ENCODE assay signal across 16 cellular contexts in the genomic region with DNA sequence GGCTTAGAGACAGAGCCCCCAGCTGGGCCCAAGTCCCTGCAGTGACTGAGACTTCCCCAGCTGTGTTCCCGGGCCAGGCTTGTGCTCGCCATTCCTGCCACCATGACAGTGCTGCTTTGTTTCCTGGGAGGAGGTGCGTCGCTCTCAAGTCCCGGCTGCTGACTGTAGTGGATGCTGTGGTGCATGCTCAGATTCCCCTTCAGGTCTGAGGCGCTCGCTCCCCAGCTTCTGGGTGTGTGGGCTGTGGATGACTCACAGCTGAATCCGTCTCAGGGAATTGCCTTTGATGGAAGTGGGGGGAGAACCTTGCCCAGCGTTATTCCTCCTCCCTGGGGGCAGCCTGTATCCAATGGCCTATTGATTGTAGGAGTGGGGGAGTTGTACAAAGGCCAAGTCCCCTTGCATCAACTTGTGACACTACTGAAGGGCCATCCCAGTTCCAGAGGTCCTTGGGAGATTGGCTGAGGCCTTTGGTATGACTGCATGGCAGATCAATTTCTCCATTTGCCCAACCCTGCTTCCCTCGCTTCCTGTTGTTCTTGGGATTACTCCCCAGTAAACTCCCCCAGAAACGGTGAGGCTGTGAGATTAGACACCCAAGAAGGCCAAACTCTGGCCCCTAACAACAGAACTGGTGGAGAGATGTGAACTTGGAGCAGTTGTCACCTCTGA. TPM values are rescaled to one million over a fixed set of nuclear protein-coding genes. Genes with fewer than 3 reads are reported as not detected.
DNase-seq lines count a peak whose midpoint lies in the region; ATAC-seq, FAIRE-seq and TF ChIP-seq lines count a peak whose summit lies in the region.
"Had no signal": no experiment of that assay in that cellular context is flagged by ENCODE, and none has a peak within 500 bp of the region (broad histone marks: within the 10 kb centered on the region; RNA-seq: fewer than 3 reads in every experiment).

No MANE protein-coding gene starts in this region.

- TF ChIP-seq RAD21 in HepG2 (CRISPR knock-in tag; IDR thresholded peaks at IDR 0.05) = no peak

- CTCF ChIA-PET in HepG2 (lab: Yijun Ruan, JAX; ENCODE audit: low intra/inter-chr PET ratio, low total read pairs) = no interaction called here

- no peak overlapping the region for H3K4me2 ChIP-seq in HepG2 (ENCODE audit: low read depth, low read length)

- H3K27ac ChIP-seq in HepG2 (ENCODE audit: extremely low read length, insufficient read depth, low read length) (no peak overlapping the region), right lobe of liver (no peak overlapping the region)
- H3K27ac ChIP-seq: body of pancreas had no signal

- DNase-seq in HepG2 (ENCODE audit: low spot score) (no peak), right lobe of liver (no peak), amniotic epithelial cell (ENCODE audit: low read depth) (peak; percentile 58), urothelium cell line (ENCODE audit: low spot score) (peak; percentile 93), NCI-H1417 (lab: John Stamatoyannopoulos, UW) (no peak), NCI-H82 treated with DMSO at 0.1 percent for 48 hours (lab: John Stamatoyannopoulos, UW; ENCODE audit: unreplicated experiment) (no peak)
- DNase-seq: 8988T, body of pancreas, KG1, NCI-H526, T-helper 1 cell had no signal

- no peak overlapping the region for H3K9ac ChIP-seq in HepG2 (ENCODE audit: insufficient read depth, low read depth, low read length)
- no peak overlapping the region for H3K9ac ChIP-seq in iPS-15b (ENCODE audit: low read depth, low read length)

- no peaks in the 10 kb centered on the region for H3K79me2 ChIP-seq in HepG2 (ENCODE audit: insufficient read depth, low read length)

- H3K27me3 ChIP-seq in HepG2 (ENCODE audit: control insufficient read depth in 1 of 2, insufficient read depth in 2 of 2, low read length in 2 of 2) = no peaks in the 10 kb centered on the region; a peak in 2 of 5 replicates
- no peaks in the 10 kb centered on the region for H3K27me3 ChIP-seq in right lobe of liver
- H3K27me3 ChIP-seq in iPS-15b (ENCODE audit: control insufficient read depth, insufficient read depth, low read length) = peaks cover 14% of the 10 kb centered on the region
- H3K27me3 ChIP-seq: body of pancreas had no signal

- H3K36me3 ChIP-seq in HepG2 (replicated peaks in 1 of 2; ENCODE audit: control insufficient read depth in 1 of 2, insufficient read depth in 2 of 2, low read length in 2 of 2) = no peaks in the 10 kb centered on the region
- no peaks in the 10 kb centered on the region for H3K36me3 ChIP-seq in right lobe of liver
- no peaks in the 10 kb centered on the region for H3K36me3 ChIP-seq in iPS-15b (ENCODE audit: control insufficient read depth, insufficient read depth, low read length)

- POLR2A ChIA-PET in HepG2 (lab: Yijun Ruan, JAX) = no interaction called here

- intact Hi-C loops in HepG2 (cut with micrococcal nuclease; ENCODE audit: unreplicated experiment) (no loop called here), right lobe of liver (cut with DNase I) (no loop called here)

- in situ Hi-C loops in HepG2 (cut with HindIII; ENCODE audit: extremely low pct_ligation_motif_present, low pct_unique_long_range_greater_than_20kb) = no loop called here

- H3K9me3 ChIP-seq in HepG2 (ENCODE audit: low read length) (no peaks in the 10 kb centered on the region), right lobe of liver (no peaks in the 10 kb centered on the region), iPS-15b (ENCODE audit: control insufficient read depth, insufficient read depth, low read length) (no peaks in the 10 kb centered on the region)
- H3K9me3 ChIP-seq: body of pancreas had no signal

- ATAC-seq in HepG2 (peak; percentile 37; the same call in 1 of the 3 replicates), right lobe of liver (no peak), HG03354 (IDR thresholded peaks at IDR 0.05; ENCODE audit: poor library complexity, severe bottlenecking, unreplicated experiment) (no peak)
- ATAC-seq: body of pancreas; stimulated activated memory B cell treated with anti-CD40 and anti-IgM and Interleukin-4, amounts not matched to agents 10 μg/mL and 1 μg/mL and 100 μg/mL, for 72 hours had no signal

- TF ChIP-seq EP300 in HepG2 (IDR thresholded peaks at IDR 0.05; ENCODE audit: low read depth in 2 of 2, low read length in 2 of 2) (no peak), HepG2 (CRISPR knock-in tag; IDR thresholded peaks at IDR 0.05; ENCODE audit: borderline replicate concordance) (no peak)

- FAIRE-seq in HepG2 (lab: Jason Lieb, UNC) (no peak), urothelium cell line (lab: Jason Lieb, UNC) (peak; percentile 66)
- FAIRE-seq: frontal cortex, G401.6 had no signal

- BruUV-seq in HepG2 (replicated peaks; lab: Mats Ljungman, UMichigan) = no TSS peak

- WGBS in HepG2 (ENCODE audit: low lambda C conversion rate) = 15% methylated on average over 5 of the region's 11 CpGs
- WGBS in right lobe of liver (ENCODE audit: insufficient coverage, low coverage, low lambda C conversion rate, missing lambda C conversion rate) = 38% methylated on average over 2 of the region's 11 CpGs

- no peak overlapping the region for H3K4me3 ChIP-seq in HepG2 (replicated peaks in 1 of 3; ENCODE audit: insufficient read depth in 1 of 3, low read depth in 2 of 3, low read length in 3 of 3)
- no peak overlapping the region for H3K4me3 ChIP-seq in right lobe of liver
- peak overlapping the region; percentile 46 for H3K4me3 ChIP-seq in iPS-15b (ENCODE audit: low read depth, low read length)
- H3K4me3 ChIP-seq: body of pancreas had no signal

- no peaks in the 10 kb centered on the region for H4K20me1 ChIP-seq in HepG2 (ENCODE audit: insufficient read depth, low read length)

- H3K4me1 ChIP-seq in HepG2 (ENCODE audit: insufficient read depth, low read length) = no peaks in the 10 kb centered on the region
- H3K4me1 ChIP-seq in right lobe of liver = no peaks in the 10 kb centered on the region
- H3K4me1 ChIP-seq in iPS-15b (ENCODE audit: control insufficient read depth, insufficient read depth, low read length) = peaks cover 9% of the 10 kb centered on the region

- no peak for TF ChIP-seq CTCF in HepG2 (CRISPR knock-in tag; IDR thresholded peaks at IDR 0.05)
- no peak for TF ChIP-seq CTCF in right lobe of liver (IDR thresholded peaks at IDR 0.05)

- no peak overlapping the region for H2AFZ ChIP-seq in HepG2 (ENCODE audit: low read length)

- no peak for TF ChIP-seq POLR2A in HepG2 (IDR thresholded peaks at IDR 0.05; ENCODE audit: insufficient read depth in 1 of 2, low read depth in 2 of 2, low read length in 2 of 2)
- no peak for TF ChIP-seq POLR2A in right lobe of liver (IDR thresholded peaks at IDR 0.05)

RNA-seq across cellular contexts. Expression of a gene that starts 17.8 kb away (rescaled TPM):
- total RNA-seq in HepG2 (2016; rRNA removed; fragmentation: Illumina TruSeq; extraction: Trizol) (not detected in 2 replicates), right lobe of liver (under 1 TPM in 1 of 6 experiments, not detected in 5; 0.09 TPM)
- total RNA-seq in HepG2 (2016; cell fraction: cytosol; rRNA removed; fragmentation: Illumina TruSeq; extraction: Trizol; ENCODE audit: low read depth) = not detected in 2 replicates
- total RNA-seq in HepG2 (2016; cell fraction: insoluble cytoplasmic fraction; rRNA removed; fragmentation: Illumina TruSeq; extraction: Trizol) = not detected in 2 replicates
- not detected in 2 replicates for total RNA-seq in HepG2 (2016; cell fraction: membrane; rRNA removed; fragmentation: Illumina TruSeq; extraction: Trizol)
- not detected in 2 replicates for total RNA-seq in HepG2 (2016; cell fraction: nucleus; rRNA removed; fragmentation: Illumina TruSeq; extraction: Trizol)
- polyA plus RNA-seq in HepG2 (2011; rRNA removed) = not detected in 2 replicates
- polyA plus RNA-seq in HepG2 (2011; cell fraction: cytosol; rRNA removed) = not detected in 2 replicates
- not detected in 2 replicates for polyA plus RNA-seq in HepG2 (2011; cell fraction: nucleus; rRNA removed)
- polyA plus RNA-seq in HepG2 (2012) = not detected in 2 replicates
- polyA plus RNA-seq in HepG2 (2016; cell fraction: cytosol; fragmentation: Illumina TruSeq; extraction: Trizol; ENCODE audit: low read depth) = not detected in 2 replicates
- not detected in 2 replicates for polyA plus RNA-seq in HepG2 (2016; cell fraction: insoluble cytoplasmic fraction; fragmentation: Illumina TruSeq; extraction: Trizol; ENCODE audit: low read depth)
- not detected in 2 replicates for polyA plus RNA-seq in HepG2 (2016; cell fraction: membrane; fragmentation: Illumina TruSeq; extraction: Trizol; ENCODE audit: low read depth)
- not detected in 2 replicates for polyA plus RNA-seq in HepG2 (2016; cell fraction: nucleus; fragmentation: Illumina TruSeq; extraction: Trizol; ENCODE audit: insufficient read depth, low read depth)
- 0.07 TPM in 1 of 2 replicates, not detected in the other for polyA minus RNA-seq in HepG2 (2011; rRNA and poly(A)+ RNA removed; ENCODE audit: low replicate concordance)
- not detected in 2 replicates for polyA minus RNA-seq in HepG2 (2011; cell fraction: cytosol; rRNA and poly(A)+ RNA removed)
- polyA minus RNA-seq in HepG2 (2011; cell fraction: nucleus; rRNA and poly(A)+ RNA removed) = not detected in 2 replicates
- total RNA-seq: body of pancreas had no signal

RNA-seq across cellular contexts. Expression of a gene that starts 51.8 kb away (rescaled TPM):
- total RNA-seq in HepG2 (2016; rRNA removed; fragmentation: Illumina TruSeq; extraction: Trizol) (44.8 and 71.4 TPM in 2 replicates), right lobe of liver (10 to 100 TPM in 5 of 6 experiments, 1 to 10 TPM in 1; 6.8 to 33.1 (median 12.8) TPM)
- 8.4 and 10.8 TPM in 2 replicates for total RNA-seq in HepG2 (2016; cell fraction: cytosol; rRNA removed; fragmentation: Illumina TruSeq; extraction: Trizol; ENCODE audit: low read depth)
- total RNA-seq in HepG2 (2016; cell fraction: insoluble cytoplasmic fraction; rRNA removed; fragmentation: Illumina TruSeq; extraction: Trizol) = 43.6 and 60.8 TPM in 2 replicates
- total RNA-seq in HepG2 (2016; cell fraction: membrane; rRNA removed; fragmentation: Illumina TruSeq; extraction: Trizol) = 16.8 and 19.4 TPM in 2 replicates
- total RNA-seq in HepG2 (2016; cell fraction: nucleus; rRNA removed; fragmentation: Illumina TruSeq; extraction: Trizol) = 20.6 and 23.0 TPM in 2 replicates
- 11.8 and 13.5 TPM in 2 replicates for polyA plus RNA-seq in HepG2 (2011; rRNA removed)
- 7.8 and 10.7 TPM in 2 replicates for polyA plus RNA-seq in HepG2 (2011; cell fraction: cytosol; rRNA removed)
- 4.5 and 5.5 TPM in 2 replicates for polyA plus RNA-seq in HepG2 (2011; cell fraction: nucleus; rRNA removed)
- polyA plus RNA-seq in HepG2 (2012) = 16.1 and 22.2 TPM in 2 replicates
- 8.5 and 9.1 TPM in 2 replicates for polyA plus RNA-seq in HepG2 (2016; cell fraction: cytosol; fragmentation: Illumina TruSeq; extraction: Trizol; ENCODE audit: low read depth)
- 71.4 and 74.3 TPM in 2 replicates for polyA plus RNA-seq in HepG2 (2016; cell fraction: insoluble cytoplasmic fraction; fragmentation: Illumina TruSeq; extraction: Trizol; ENCODE audit: low read depth)
- 11.7 and 13.3 TPM in 2 replicates for polyA plus RNA-seq in HepG2 (2016; cell fraction: membrane; fragmentation: Illumina TruSeq; extraction: Trizol; ENCODE audit: low read depth)
- polyA plus RNA-seq in HepG2 (2016; cell fraction: nucleus; fragmentation: Illumina TruSeq; extraction: Trizol; ENCODE audit: insufficient read depth, low read depth) = 35.4 and 38.1 TPM in 2 replicates
- 5.8 and 16.2 TPM in 2 replicates for polyA minus RNA-seq in HepG2 (2011; rRNA and poly(A)+ RNA removed; ENCODE audit: low replicate concordance)
- polyA minus RNA-seq in HepG2 (2011; cell fraction: cytosol; rRNA and poly(A)+ RNA removed) = 6.4 and 11.6 TPM in 2 replicates
- polyA minus RNA-seq in HepG2 (2011; cell fraction: nucleus; rRNA and poly(A)+ RNA removed) = 18.2 and 19.0 TPM in 2 replicates

RNA-seq across cellular contexts. Expression of a gene that starts 59.1 kb away (rescaled TPM):
- total RNA-seq in HepG2 (2016; rRNA removed; fragmentation: Illumina TruSeq; extraction: Trizol) = 2.8 TPM in 2 replicates
- 2.3 and 2.5 TPM in 2 replicates for total RNA-seq in HepG2 (2016; cell fraction: cytosol; rRNA removed; fragmentation: Illumina TruSeq; extraction: Trizol; ENCODE audit: low read depth)
- 1.7 and 3.4 TPM in 2 replicates for total RNA-seq in HepG2 (2016; cell fraction: insoluble cytoplasmic fraction; rRNA removed; fragmentation: Illumina TruSeq; extraction: Trizol)
- total RNA-seq in HepG2 (2016; cell fraction: membrane; rRNA removed; fragmentation: Illumina TruSeq; extraction: Trizol) = 3.3 and 3.5 TPM in 2 replicates
- total RNA-seq in HepG2 (2016; cell fraction: nucleus; rRNA removed; fragmentation: Illumina TruSeq; extraction: Trizol) = 3.1 and 4.0 TPM in 2 replicates
- 6.6 and 8.6 TPM in 2 replicates for polyA plus RNA-seq in HepG2 (2011; rRNA removed)
- polyA plus RNA-seq in HepG2 (2011; cell fraction: cytosol; rRNA removed) = 5.2 and 5.5 TPM in 2 replicates
- polyA plus RNA-seq in HepG2 (2011; cell fraction: nucleus; rRNA removed) = 31.9 and 32.9 TPM in 2 replicates
- 11.9 and 15.1 TPM in 2 replicates for polyA plus RNA-seq in HepG2 (2012)
- 5.5 and 6.1 TPM in 2 replicates for polyA plus RNA-seq in HepG2 (2016; cell fraction: cytosol; fragmentation: Illumina TruSeq; extraction: Trizol; ENCODE audit: low read depth)
- polyA plus RNA-seq in HepG2 (2016; cell fraction: insoluble cytoplasmic fraction; fragmentation: Illumina TruSeq; extraction: Trizol; ENCODE audit: low read depth) = 4.6 and 6.9 TPM in 2 replicates
- polyA plus RNA-seq in HepG2 (2016; cell fraction: membrane; fragmentation: Illumina TruSeq; extraction: Trizol; ENCODE audit: low read depth) = 7.6 and 10.1 TPM in 2 replicates
- 7.2 and 9.0 TPM in 2 replicates for polyA plus RNA-seq in HepG2 (2016; cell fraction: nucleus; fragmentation: Illumina TruSeq; extraction: Trizol; ENCODE audit: insufficient read depth, low read depth)
- 23.2 and 31.5 TPM in 2 replicates for polyA minus RNA-seq in HepG2 (2011; rRNA and poly(A)+ RNA removed; ENCODE audit: low replicate concordance)
- polyA minus RNA-seq in HepG2 (2011; cell fraction: cytosol; rRNA and poly(A)+ RNA removed) = 8.4 and 8.7 TPM in 2 replicates
- polyA minus RNA-seq in HepG2 (2011; cell fraction: nucleus; rRNA and poly(A)+ RNA removed) = 15.3 and 23.5 TPM in 2 replicates
- total RNA-seq in right lobe of liver = 1 to 10 TPM; 1.3 to 7.1 (median 4.4) TPM

Comparison
In these comparisons a context has a peak if more than half of its experiments do, and no peak if none do; other contexts are left out.
1. DNase-seq: peak in amniotic epithelial cell (single experiment) and urothelium cell line (single experiment); none in HepG2 (single experiment), right lobe of liver (0 of 3), NCI-H1417 (0 of 3) and NCI-H82 treated with DMSO at 0.1 percent for 48 hours (single experiment).